Comparison of ENCODE assay signal across 8 cellular contexts in genomic region chr19:34712606-34713261, GRCh38. TPM values are rescaled to one million over a fixed set of nuclear protein-coding genes. Genes with fewer than 3 reads are reported as not detected.
DNase-seq lines count a peak whose midpoint lies in the region; ATAC-seq and TF ChIP-seq lines count a peak whose summit lies in the region.

No MANE protein-coding gene starts in this region.

- BruUV-seq in Panc1 (replicated peaks; lab: Mats Ljungman, UMichigan): no TSS peak

- in situ Hi-C loops in Panc1 (cut with HindIII; ENCODE audit: low pct_unique_long_range_greater_than_20kb, low sequenced_read_pairs): no loop called here

- H3K27ac ChIP-seq in Panc1 (ENCODE audit: low read length) (no peak overlapping the region), psoas muscle (no peak overlapping the region)

- 19 to 22% (median 20%) methylated on average over 9 of the region's 9 CpGs for WGBS in psoas muscle, 3 donors

- H3K36me3 ChIP-seq in MG63: no peaks in the 10 kb centered on the region
- H3K36me3 ChIP-seq in Panc1 (ENCODE audit: control insufficient read depth, insufficient read depth, low read length): no peaks in the 10 kb centered on the region
- no peaks in the 10 kb centered on the region for H3K36me3 ChIP-seq in psoas muscle (ENCODE audit: insufficient read depth in 1 of 2, low read depth in 1 of 2)

- POLR2A ChIA-PET in Panc1 (lab: Charles Lee): interaction anchor here (0.9 kb wide), 1 partner anchor 515 kb away, joined by 3 read pairs; no protein-coding TSS in a partner anchor

- H3K27me3 ChIP-seq in MG63 (no peaks in the 10 kb centered on the region), Panc1 (ENCODE audit: control insufficient read depth, insufficient read depth, low read length) (peaks cover 22% of the 10 kb centered on the region), psoas muscle (ENCODE audit: insufficient read depth in 3 of 3, low read length in 2 of 3) (no peaks in the 10 kb centered on the region)

- H3K9me3 ChIP-seq in MG63 (peaks cover 11% of the 10 kb centered on the region), Panc1 (ENCODE audit: control insufficient read depth, insufficient read depth, low read depth, low read length) (no peaks in the 10 kb centered on the region), psoas muscle (no peaks in the 10 kb centered on the region)

- peak; percentile 82 for TF ChIP-seq CTCF in Panc1 (IDR thresholded peaks at IDR 0.05)
- TF ChIP-seq CTCF in psoas muscle (IDR thresholded peaks at IDR 0.05): peak; percentile 84

- CTCF ChIA-PET in Panc1 (lab: Charles Lee): interaction anchor here (0.7 to 2.3 kb wide), 3 partner anchors 73 to 213 kb away, joined by 3 to 10 read pairs (median 7); no protein-coding TSS in a partner anchor

- ATAC-seq in Panc1: peak; percentile 95
- peak; percentile 64 to 89 (median 74) for ATAC-seq in psoas muscle
- ATAC-seq in GM18520 (IDR thresholded peaks at IDR 0.05; ENCODE audit: unreplicated experiment): no peak
- no peak for ATAC-seq in HG03354 (IDR thresholded peaks at IDR 0.05; ENCODE audit: poor library complexity, severe bottlenecking, unreplicated experiment)

- intact Hi-C loops in Panc1 (cut with micrococcal nuclease; ENCODE audit: unreplicated experiment) (loop anchor here (1.0 to 2.0 kb wide), 3 partner anchors 73 to 212 kb away; no protein-coding TSS in a partner anchor), head of caudate nucleus (cut with DNase I) (loop anchor here (2.0 to 5.0 kb wide), 2 partner anchors 70 to 212 kb away; no protein-coding TSS in a partner anchor), psoas muscle (cut with DNase I) (loop anchor here (1.0 to 2.0 kb wide), 4 partner anchors 73 to 212 kb away; no protein-coding TSS in a partner anchor)

- no peak overlapping the region for H3K4me3 ChIP-seq in MG63
- no peak overlapping the region for H3K4me3 ChIP-seq in Panc1 (ENCODE audit: low read depth in 2 of 2, low read length in 2 of 2)
- no peak overlapping the region for H3K4me3 ChIP-seq in psoas muscle

- DNase-seq in EL (peak; percentile 74), MG63 (peak; percentile 36), Panc1 (ENCODE audit: low read depth, low spot score) (peak; percentile 73), head of caudate nucleus (peak in 35 of 42 donors; percentile 6 to 87 (median 53)), psoas muscle (no peak)
- peak; percentile 38 for DNase-seq in activated naive CD4-positive, alpha-beta T cell treated with anti-CD3 and anti-CD28 coated beads, Interleukin-2, amount 50 U/mL, for 16 hours

- H3K4me1 ChIP-seq in Panc1 (ENCODE audit: control insufficient read depth, insufficient read depth, low read length) (no peaks in the 10 kb centered on the region), psoas muscle (no peaks in the 10 kb centered on the region)

RNA-seq across cellular contexts. Expression of gene ZNF181, which starts 21.3 kb away (rescaled TPM):
- total RNA-seq in MG63 (2014; rRNA removed; shearing (Covaris generic); ENCODE audit: low replicate concordance): 17.2 and 24.2 TPM in 2 replicates
- total RNA-seq in Panc1 (2021; ENCODE audit: unreplicated experiment) (11.5 TPM), psoas muscle (10 to 100 TPM; 15.4 to 21.2 (median 17.9) TPM)
- 5.3 TPM for polyA plus RNA-seq in Panc1 (2012; ENCODE audit: insufficient read length)
- polyA plus RNA-seq in psoas muscle: 10 to 100 TPM in 2 of 3 donors, 1 to 10 TPM in 1; 7.8 to 47.2 (median 22.6) TPM

RNA-seq across cellular contexts. Expression of gene ZNF302, which starts 35.3 kb away (rescaled TPM):
- total RNA-seq in MG63 (2014; rRNA removed; shearing (Covaris generic); ENCODE audit: low replicate concordance): 4.3 and 17.4 TPM in 2 replicates
- 26.4 TPM for total RNA-seq in Panc1 (2021; ENCODE audit: unreplicated experiment)
- polyA plus RNA-seq in Panc1 (2012; ENCODE audit: insufficient read length): 11.9 TPM
- 10 to 100 TPM; 24.3 to 32.2 (median 27.2) TPM for total RNA-seq in psoas muscle
- polyA plus RNA-seq in psoas muscle: 10 to 100 TPM; 20.4 to 86.3 (median 21.7) TPM

RNA-seq across cellular contexts. Expression of gene SCGB2B2, which starts 35.8 kb away (rescaled TPM):
- not detected in 2 replicates for total RNA-seq in MG63 (2014; rRNA removed; shearing (Covaris generic); ENCODE audit: low replicate concordance)
- 0.59 TPM for total RNA-seq in Panc1 (2021; ENCODE audit: unreplicated experiment)
- 0.21 TPM for polyA plus RNA-seq in Panc1 (2012; ENCODE audit: insufficient read length)
- total RNA-seq in psoas muscle: 1 to 10 TPM in 1 of 4 donors, under 1 TPM in 3; 0.17 to 1.0 (median 0.41) TPM
- polyA plus RNA-seq in psoas muscle: 1 to 10 TPM in 1 of 3 donors, under 1 TPM in 2; 0.13 to 1.1 (median 0.14) TPM

Comparison
In these comparisons a context has a peak if more than half of its experiments do, and no peak if none do; other contexts are left out.
1. DNase-seq: peak in EL (single experiment), MG63 (single experiment), Panc1 (single experiment), activated naive CD4-positive, alpha-beta T cell treated with anti-CD3 and anti-CD28 coated beads, Interleukin-2, amount 50 U/mL, for 16 hours (single experiment) and head of caudate nucleus (35 of 42); none in psoas muscle (0 of 2).
2. ATAC-seq: peak in Panc1 (single experiment) and psoas muscle (4 of 4); none in GM18520 (single experiment) and HG03354 (single experiment).